25 cellular contexts compared by ENCODE assay signal in the genomic region with DNA sequence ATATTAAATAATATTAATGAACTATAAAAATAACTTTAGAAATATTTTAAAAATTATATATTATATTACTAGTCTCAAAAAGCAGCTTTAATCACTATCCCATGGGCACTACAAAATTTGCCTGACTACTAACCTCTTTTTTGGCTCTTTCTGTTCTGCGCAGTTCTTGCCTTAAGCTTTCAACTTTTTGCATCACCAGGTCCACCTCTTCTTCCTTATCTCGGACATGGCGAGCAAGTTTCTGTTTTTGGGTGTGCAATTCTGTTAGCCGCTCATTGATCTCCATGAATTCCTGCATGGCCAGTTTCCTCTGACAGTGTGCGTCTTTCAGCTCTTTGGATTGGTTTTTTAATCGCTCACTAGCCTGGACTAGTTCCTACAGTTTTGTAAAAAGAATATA.
"Had no signal": no experiment of that assay in that cellular context is flagged by ENCODE, and none has a peak within 500 bp of the region (broad histone marks: within the 10 kb centered on the region; RNA-seq: fewer than 3 reads in every experiment).

No MANE protein-coding gene starts in this region.

- H3K27ac ChIP-seq: coronary artery, esophagus squamous epithelium, gastrocnemius medialis, heart right ventricle, left lung, lower lobe of right lung had no signal

- H3K27ac Mint-ChIP-seq: mesothelial cell of epicardium, naive B cell had no signal

- H3K4me3 Mint-ChIP-seq: mesothelial cell of epicardium, naive B cell had no signal

- ATAC-seq: esophagus mucosa, gastrocnemius medialis, heart right ventricle, left cardiac atrium, left lung, left ventricle myocardium superior, lower lobe of right lung, mucosa of descending colon had no signal

- H3K4me1 ChIP-seq: esophagus squamous epithelium, gastrocnemius medialis, heart right ventricle, left lung, lower lobe of right lung had no signal

- H3K4me1 Mint-ChIP-seq: mesothelial cell of epicardium, naive B cell had no signal

- H3K27me3 ChIP-seq: dorsolateral prefrontal cortex, esophagus squamous epithelium, gastrocnemius medialis, heart right ventricle, left lung had no signal

- H3K9me3 ChIP-seq: esophagus squamous epithelium, gastrocnemius medialis, heart right ventricle, left lung, lower lobe of right lung, mucosa of descending colon had no signal

- DNase-seq: dermis blood vessel endothelial cell; dorsolateral prefrontal cortex; effector CD4-positive, alpha-beta T cell; effector memory CD4-positive, alpha-beta T cell; esophagus squamous epithelium; foreskin fibroblast; foreskin melanocyte; gastrocnemius medialis; glutamatergic neuron; head of caudate nucleus; heart right ventricle; hippocampal formation; left cardiac atrium; left lung; left ventricle myocardium superior; lower lobe of right lung; mesenchymal stem cell; mucosa of descending colon; naive B cell had no signal

- H3K9me3 Mint-ChIP-seq: naive B cell had no signal

- H3K36me3 Mint-ChIP-seq: naive B cell had no signal

- FAIRE-seq: colon, endothelial cell of umbilical vein, keratinocyte had no signal

- H3K4me3 ChIP-seq: coronary artery, dorsolateral prefrontal cortex, esophagus squamous epithelium, gastrocnemius medialis, heart right ventricle, left lung, lower lobe of right lung, mucosa of descending colon had no signal
